Comparison of ENCODE assay signal across 8 cellular contexts in the genomic region with DNA sequence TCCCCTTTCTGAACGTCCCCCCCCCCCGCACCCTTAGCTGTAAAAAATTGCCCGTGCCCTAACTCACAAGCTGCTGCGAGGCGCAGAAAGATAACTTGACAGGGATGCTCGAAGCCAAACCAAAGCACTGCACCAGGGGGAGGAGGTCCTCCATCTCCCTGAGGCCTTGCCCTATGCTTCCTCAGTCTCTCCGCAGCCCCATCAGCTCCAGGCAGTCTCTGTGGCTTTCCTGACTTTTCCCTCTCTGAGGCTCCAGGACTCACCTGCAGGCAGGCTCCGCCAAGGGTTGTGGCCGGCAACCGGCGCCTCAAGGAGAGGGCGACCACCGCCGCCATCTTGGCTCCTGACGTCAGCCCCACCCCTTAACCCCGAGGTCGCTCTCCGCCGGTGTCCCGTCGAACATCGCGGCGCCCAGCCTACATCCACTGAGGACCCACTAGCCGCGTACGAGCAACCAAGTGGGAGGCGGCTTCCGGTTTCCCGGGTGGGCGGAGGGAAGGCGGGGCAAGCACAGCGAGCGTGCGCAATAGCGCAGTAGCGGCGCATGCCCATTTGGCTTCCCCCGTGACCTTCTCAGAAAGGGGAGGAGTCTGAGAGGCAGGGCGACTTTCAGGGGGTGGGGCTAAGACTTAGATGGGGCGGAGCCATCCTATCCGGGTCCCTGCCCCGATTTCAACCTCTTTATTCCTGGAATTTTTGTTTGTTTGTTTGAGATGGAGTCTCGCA. TPM values are rescaled to one million over a fixed set of nuclear protein-coding genes. Genes with fewer than 3 reads are reported as not detected.
A peak's percentile ranks its signal among the peaks of the same experiment; 100 is the strongest.
DNase-seq lines count a peak whose midpoint lies in the region; ATAC-seq lines count a peak whose summit lies in the region.

A gene (minus strand): TSS at position 348 of the 726 bp plus-strand sequence. CDS start 13 bp downstream, at position 335.

- peak; percentile 98 for DNase-seq in AG08396 (ENCODE audit: low spot score)
- DNase-seq in NCI-H345 treated with DMSO at 0.1 percent for 48 hours (lab: John Stamatoyannopoulos, UW; ENCODE audit: unreplicated experiment), result peak; percentile 97
- DNase-seq in activated CD4-positive, CD25-positive, alpha-beta regulatory T cell (lab: John Stamatoyannopoulos, UW), result peak; percentile 94 to 98 (median 98)
- peak; percentile 100 for DNase-seq in central memory CD4-positive, alpha-beta T cell
- peak; percentile 100 for DNase-seq in immature natural killer cell
- DNase-seq in smooth muscle cell of the brain vasculature (ENCODE audit: low read depth, low spot score), result peak; percentile 97

- peak within 1 kb of the TSS; percentile 95 to 99 (median 97) for H3K4me3 Mint-ChIP-seq in immature natural killer cell

- peaks cover 25 to 34% of the 10 kb centered on the region in 2 donors for H3K4me1 Mint-ChIP-seq in immature natural killer cell

- ATAC-seq in GM19023 (IDR thresholded peaks at IDR 0.05; ENCODE audit: unreplicated experiment) (peak; percentile 98), HG03280 (IDR thresholded peaks at IDR 0.05; ENCODE audit: unreplicated experiment) (peak; percentile 96)

- peak within 1 kb of the TSS; percentile 92 to 99 (median 97) for H3K27ac Mint-ChIP-seq in immature natural killer cell

- H3K9me3 Mint-ChIP-seq in immature natural killer cell, result no peaks in the 10 kb centered on the region

- peaks cover 3 to 12% (median 5%) of the 10 kb centered on the region in 3 donors for H3K27me3 Mint-ChIP-seq in immature natural killer cell (ENCODE audit: low read depth in 3 of 3)

- H3K36me3 Mint-ChIP-seq in immature natural killer cell, result peaks cover 0 to 5% (median 0%) of the 10 kb centered on the region in 3 donors

RNA-seq across cellular contexts. Expression of the gene that starts here (rescaled TPM):
- polyA plus RNA-seq in immature natural killer cell, result 100 to 1,000 TPM; 142 to 299 (median 173) TPM

Comparison
In these comparisons a context has a peak if more than half of its experiments do, and no peak if none do; other contexts are left out.
1. Peak in every context shown above with its lines: DNase-seq and ATAC-seq.